ENCODE assay signal across 1 cellular context in genomic region chrX:11111947-11112346, GRCh38.
TF ChIP-seq lines count a peak whose summit lies in the region.

No MANE protein-coding gene starts in this region.

TF ChIP-seq in WTC11, 78 proteins besides CTCF, POLR2A, EP300 and RAD21 (continued from another document):
- TF ChIP-seq ZNF532 (CRISPR knock-in tag; IDR thresholded peaks at IDR 0.05; ENCODE audit: borderline replicate concordance) = no peak
